Comparison of ENCODE assay signal across 25 cellular contexts in the genomic region with DNA sequence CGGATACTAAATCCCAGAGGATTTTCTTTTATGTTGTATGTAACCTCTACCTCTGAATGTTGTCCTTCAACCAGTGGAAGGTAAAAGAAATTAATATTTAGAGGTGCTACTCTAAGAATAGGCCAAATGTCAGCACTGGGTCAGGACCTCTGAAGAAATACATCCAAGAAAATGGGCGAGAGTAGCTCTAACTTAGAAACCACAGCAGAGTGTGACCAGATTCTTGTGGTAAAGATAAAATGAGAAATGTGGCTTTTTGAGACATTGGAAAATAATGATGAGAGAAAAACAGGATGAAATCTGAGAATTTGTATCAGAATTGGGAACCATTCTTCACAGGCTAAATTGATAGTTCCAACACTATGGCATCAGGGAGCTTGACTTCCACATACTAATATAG.
"Had no signal": no experiment of that assay in that cellular context is flagged by ENCODE, and none has a peak within 500 bp of the region (broad histone marks: within the 10 kb centered on the region; RNA-seq: fewer than 3 reads in every experiment).

No MANE protein-coding gene starts in this region.

- H3K36me3 ChIP-seq: Peyer's patch had no signal

- H3K9me3 Mint-ChIP-seq: activated naive CD4-positive, alpha-beta T cell treated with anti-CD3 and anti-CD28 coated beads, Interleukin-2, amount 10 ng/mL, durations not matched to agents 7 days and 5 days; activated T-cell treated with anti-CD3 and anti-CD28 coated beads, Interleukin-2, amount 50 U/mL, for 72 hours; activated T-helper 2 cell treated with anti-CD3 and anti-CD28 coated beads, Interferon-gamma antibody, Interleukin-2, Interleukin-4, amounts not matched to agents 10 μg/mL and 5 μg/mL and 100 μg/mL, durations not matched to agents 14 hours and 24 hours and 36 hours; central memory CD8-positive, alpha-beta T cell had no signal

- H3K9me2 ChIP-seq: SK-N-SH had no signal

- DNase-seq: activated CD4-positive, alpha-beta T cell treated with anti-CD3 and anti-CD28 coated beads for 4 hours; activated CD8-positive, alpha-beta memory T cell treated with anti-CD3 and anti-CD28 coated beads, Interleukin-2, amount 50 U/mL, for 4 hours; activated CD8-positive, alpha-beta T cell treated with anti-CD3 and anti-CD28 coated beads for 36 hours; activated gamma-delta T cell treated with Interleukin-2 at 50 U/mL for 16 hours; activated naive CD4-positive, alpha-beta T cell treated with anti-CD3 and anti-CD28 coated beads, Interleukin-2, amount 10 ng/mL, durations not matched to agents 7 days and 5 days; activated naive CD8-positive, alpha-beta T cell treated with anti-CD3 and anti-CD28 coated beads for 36 hours; activated T-cell treated with anti-CD3 and anti-CD28 coated beads, Interleukin-2, amount 50 U/mL, for 72 hours; body of pancreas; KG1; MM.1S; NCI-H1105; NCI-H1436 treated with DMSO at 0.1 percent for 48 hours; NCI-H187 treated with DMSO at 0.1 percent for 48 hours; NCI-H2081 treated with DMSO at 0.1 percent for 48 hours; NCI-H446; NCI-H524; Peyer's patch; Right ventricle myocardium superior; SJCRH30; SK-N-SH; T-helper 1 cell had no signal

- H3K27ac Mint-ChIP-seq: activated CD8-positive, alpha-beta T cell treated with anti-CD3 and anti-CD28 coated beads for 36 hours; activated naive CD4-positive, alpha-beta T cell treated with anti-CD3 and anti-CD28 coated beads, Interleukin-2, amount 10 ng/mL, durations not matched to agents 7 days and 5 days; activated naive CD8-positive, alpha-beta T cell treated with anti-CD3 and anti-CD28 coated beads for 36 hours; activated T-cell treated with anti-CD3 and anti-CD28 coated beads, Interleukin-2, amount 50 U/mL, for 72 hours; activated T-helper 2 cell treated with anti-CD3 and anti-CD28 coated beads, Interferon-gamma antibody, Interleukin-2, Interleukin-4, amounts not matched to agents 10 μg/mL and 5 μg/mL and 100 μg/mL, durations not matched to agents 14 hours and 24 hours and 36 hours had no signal

- H3K4me3 Mint-ChIP-seq: activated CD8-positive, alpha-beta T cell treated with anti-CD3 and anti-CD28 coated beads for 36 hours; activated naive CD4-positive, alpha-beta T cell treated with anti-CD3 and anti-CD28 coated beads, Interleukin-2, amount 10 ng/mL, durations not matched to agents 7 days and 5 days; activated naive CD8-positive, alpha-beta T cell treated with anti-CD3 and anti-CD28 coated beads for 36 hours; activated T-cell treated with anti-CD3 and anti-CD28 coated beads, Interleukin-2, amount 50 U/mL, for 72 hours; central memory CD8-positive, alpha-beta T cell had no signal

- H3K4me2 ChIP-seq: SK-N-SH had no signal

- H3K9me3 ChIP-seq: ascending aorta, body of pancreas, Peyer's patch, SJCRH30, SK-N-SH had no signal

- H3K4me3 ChIP-seq: ascending aorta, body of pancreas, Peyer's patch, SJCRH30 had no signal

- H3K27me3 ChIP-seq: ascending aorta, body of pancreas, Peyer's patch, SJCRH30 had no signal

- H3K27me3 Mint-ChIP-seq: activated CD8-positive, alpha-beta T cell treated with anti-CD3 and anti-CD28 coated beads for 36 hours; activated naive CD4-positive, alpha-beta T cell treated with anti-CD3 and anti-CD28 coated beads, Interleukin-2, amount 10 ng/mL, durations not matched to agents 7 days and 5 days; activated naive CD8-positive, alpha-beta T cell treated with anti-CD3 and anti-CD28 coated beads for 36 hours; central memory CD8-positive, alpha-beta T cell had no signal

- H3K27ac ChIP-seq: ascending aorta, body of pancreas, Peyer's patch, RWPE1, SJCRH30 had no signal

- H3K9ac ChIP-seq: SK-N-SH had no signal
